In the genomic region with DNA sequence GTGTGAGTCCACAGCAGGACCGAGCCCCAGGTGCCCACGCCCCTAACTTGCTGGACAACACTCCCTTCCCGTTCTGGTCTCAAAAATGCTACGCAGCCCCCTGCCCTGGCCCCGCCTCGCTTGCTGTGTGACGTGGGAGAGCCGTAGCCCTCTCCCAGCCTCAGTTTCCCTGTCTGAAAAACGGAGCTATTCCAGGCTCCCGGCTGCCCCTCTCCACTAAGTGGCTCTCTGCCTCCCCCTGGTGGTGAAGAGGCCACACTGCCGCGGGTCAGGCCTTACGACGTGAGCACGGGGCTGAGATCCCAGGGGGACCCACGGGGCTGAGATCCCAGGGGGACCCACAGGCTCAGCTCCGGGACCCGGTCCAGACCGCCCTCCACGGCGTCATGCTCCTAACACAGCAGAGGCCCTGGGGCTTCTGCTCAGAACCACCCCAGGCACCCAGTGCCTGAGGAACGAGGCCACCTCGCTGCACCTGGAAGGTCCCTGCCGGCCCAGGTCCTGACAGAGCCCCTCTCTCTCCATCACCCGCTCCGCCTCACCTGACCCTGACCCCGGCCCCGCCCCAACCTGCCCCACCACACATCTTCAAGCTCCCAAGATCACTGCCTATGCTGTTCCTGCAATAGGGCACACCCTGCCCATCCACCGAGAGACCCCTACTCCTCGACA, we compare ENCODE assay signal across 8 cellular contexts. TPM values are rescaled to one million over a fixed set of nuclear protein-coding genes. Genes with fewer than 3 reads are reported as not detected.
DNase-seq lines count a peak whose midpoint lies in the region; ATAC-seq and TF ChIP-seq lines count a peak whose summit lies in the region.

No MANE protein-coding gene starts in this region.

- no peak overlapping the region for H3K4me3 Mint-ChIP-seq in T-cell

- H3K9me3 ChIP-seq in heart left ventricle (no peaks in the 10 kb centered on the region), gastrocnemius medialis (no peaks in the 10 kb centered on the region)

- TF ChIP-seq CTCF in heart left ventricle (IDR thresholded peaks at IDR 0.05) (peak; percentile 89 to 99 (median 96)), gastrocnemius medialis (IDR thresholded peaks at IDR 0.05 in 4 of 5, conservative IDR thresholded peaks at IDR 0.05 in 1 of 5) (peak; percentile 63 to 97 (median 89))

- 18 to 29% (median 21%) methylated on average over 20 to 30 of the region's 30 CpGs for WGBS in heart left ventricle, 4 donors

- peaks cover 3 to 6% (median 3%) of the 10 kb centered on the region in 3 donors for H3K4me1 Mint-ChIP-seq in T-cell

- TF ChIP-seq POLR2A in heart left ventricle (IDR thresholded peaks at IDR 0.05) (no peak), gastrocnemius medialis (IDR thresholded peaks at IDR 0.05) (no peak)

- H3K27ac Mint-ChIP-seq in T-cell: no peak overlapping the region

- no peak overlapping the region for H3K27ac ChIP-seq in heart left ventricle
- no peak overlapping the region for H3K27ac ChIP-seq in gastrocnemius medialis

- H3K4me1 ChIP-seq in heart left ventricle (peaks cover 0 to 11% (median 2%) of the 10 kb centered on the region in 12 donors), gastrocnemius medialis (no peaks in the 10 kb centered on the region)

- H3K27me3 Mint-ChIP-seq in T-cell: peaks cover 4 to 5% of the 10 kb centered on the region in 2 donors

- no peaks in the 10 kb centered on the region for H3K9me3 Mint-ChIP-seq in T-cell

- H3K27me3 ChIP-seq in heart left ventricle (peaks cover 11 to 31% (median 22%) of the 10 kb centered on the region in 9 donors), gastrocnemius medialis (peaks cover 17 to 34% (median 27%) of the 10 kb centered on the region in 3 donors)

- ATAC-seq in T-cell (replicated peaks in 1 of 4): peak; percentile 71 to 87 (median 81)
- ATAC-seq in heart left ventricle: peak in 3 of 4 donors; percentile 61 to 72 (median 65)
- ATAC-seq in gastrocnemius medialis: peak; percentile 50 to 74
- ATAC-seq in HG02678 (IDR thresholded peaks at IDR 0.05; ENCODE audit: unreplicated experiment): no peak

- CTCF ChIA-PET in T-cell (lab: Charles Lee): interaction anchor here (0.6 to 1.8 kb wide), 8 partner anchors 15 to 1149 kb away, joined by 3 to 8 read pairs (median 4); no protein-coding TSS in a partner anchor

- peak; percentile 89 for DNase-seq in GM03348 (ENCODE audit: low spot score)
- peak; percentile 53 for DNase-seq in KBM-7
- peak; percentile 31 to 84 (median 72) for DNase-seq in T-cell
- peak; percentile 67 for DNase-seq in activated naive CD8-positive, alpha-beta T cell treated with anti-CD3 and anti-CD28 coated beads, Interleukin-2, amount 50 U/mL, for 16 hours (ENCODE audit: low read depth, low spot score)
- DNase-seq in heart left ventricle: peak; percentile 66 to 87 (median 72)
- DNase-seq in gastrocnemius medialis: peak; percentile 29 to 41
- no peak for DNase-seq in putamen (ENCODE audit: low spot score)

- intact Hi-C loops in heart left ventricle (cut with DNase I): loop anchor here in 8 of 10 donors (1.0 to 10.0 kb wide), 8 partner anchors 35 to 240 kb away; no protein-coding TSS in a partner anchor
- intact Hi-C loops in gastrocnemius medialis (cut with DNase I; ENCODE audit: low total_unique reads): loop anchor here (1.0 kb wide), 1 partner anchor 42 kb away; no protein-coding TSS in a partner anchor

- H3K36me3 ChIP-seq in heart left ventricle (peaks cover 0 to 16% (median 6%) of the 10 kb centered on the region in 9 donors), gastrocnemius medialis (no peaks in the 10 kb centered on the region)

- no peak overlapping the region for H3K4me3 ChIP-seq in heart left ventricle
- H3K4me3 ChIP-seq in gastrocnemius medialis: no peak overlapping the region

- POLR2A ChIA-PET in T-cell (lab: Charles Lee): no interaction called here

- in situ Hi-C loops in KBM-7 (cut with MboI; ENCODE audit: low pct_unique_long_range_greater_than_20kb, low sequenced_read_pairs): no loop called here
- in situ Hi-C loops in gastrocnemius medialis (cut with MboI; ENCODE audit: low sequenced_read_pairs in 4 of 4): no loop called here

- no peaks in the 10 kb centered on the region for H3K36me3 Mint-ChIP-seq in T-cell

RNA-seq across cellular contexts. Expression of a gene that starts 26.7 kb away (rescaled TPM):
- 1 to 10 TPM; 2.1 to 5.5 (median 3.2) TPM for total RNA-seq in T-cell
- 10 to 100 TPM in 2 of 9 donors, 1 to 10 TPM in 7; 2.5 to 18.3 (median 7.3) TPM for total RNA-seq in heart left ventricle
- polyA plus RNA-seq in heart left ventricle: 10 to 100 TPM; 10.9 to 12.6 TPM
- total RNA-seq in gastrocnemius medialis: 1 to 10 TPM; 1.6 to 4.8 (median 2.4) TPM
